In genomic region chr2:171317492-171318125, GRCh38 we compare ENCODE assay signal across 10 cellular contexts.
DNase-seq lines count a peak whose midpoint lies in the region; ATAC-seq and TF ChIP-seq lines count a peak whose summit lies in the region.
"Had no signal": no experiment of that assay in that cellular context is flagged by ENCODE, and none has a peak within 500 bp of the region (broad histone marks: within the 10 kb centered on the region; RNA-seq: fewer than 3 reads in every experiment).

No MANE protein-coding gene starts in this region.

- ATAC-seq in GM19035 (IDR thresholded peaks at IDR 0.05; ENCODE audit: unreplicated experiment) (peak; percentile 31), HG03460 (IDR thresholded peaks at IDR 0.05; ENCODE audit: unreplicated experiment) (peak; percentile 26), GM19328 (IDR thresholded peaks at IDR 0.05; ENCODE audit: unreplicated experiment) (no peak), HG02973 (IDR thresholded peaks at IDR 0.05; ENCODE audit: unreplicated experiment) (no peak)

- H3K36me3 ChIP-seq in right atrium auricular region, result no peaks in the 10 kb centered on the region

- TF ChIP-seq CTCF in right atrium auricular region (IDR thresholded peaks at IDR 0.05), result no peak

- H3K4me1 ChIP-seq in right atrium auricular region, result peaks cover 0 to 5% of the 10 kb centered on the region in 2 donors

- no peak overlapping the region for H3K27ac ChIP-seq in right atrium auricular region

- no peaks in the 10 kb centered on the region for H3K27me3 ChIP-seq in right atrium auricular region

- peak; percentile 74 for DNase-seq in DMS79 treated with DMSO at 0.1 percent for 48 hours (lab: John Stamatoyannopoulos, UW)
- DNase-seq in cerebellum (ENCODE audit: low spot score), result peak; percentile 18
- no peak for DNase-seq in NCI-H1930 (lab: John Stamatoyannopoulos, UW)
- DNase-seq in right atrium auricular region (ENCODE audit: low spot score), result no peak
- DNase-seq: Calu3, NCI-H510A treated with DMSO at 0.1 percent for 48 hours had no signal

- H3K4me3 ChIP-seq in right atrium auricular region, result no peak overlapping the region

- no peaks in the 10 kb centered on the region for H3K9me3 ChIP-seq in right atrium auricular region

Comparison
In these comparisons a context has a peak if more than half of its experiments do, and no peak if none do; other contexts are left out.
1. DNase-seq: peak in DMS79 treated with DMSO at 0.1 percent for 48 hours (single experiment) and cerebellum (single experiment); none in NCI-H1930 (0 of 2) and right atrium auricular region (single experiment).
2. ATAC-seq: peak in GM19035 (single experiment) and HG03460 (single experiment); none in GM19328 (single experiment) and HG02973 (single experiment).